In genomic region chr6:15247750-15248450, GRCh38 we compare ENCODE assay signal across 1 cellular context.
A peak's percentile ranks its signal among the peaks of the same experiment; 100 is the strongest.
TF ChIP-seq lines count a peak whose summit lies in the region.

No MANE protein-coding gene starts in this region.

TF ChIP-seq in K562, 482 proteins besides CTCF, POLR2A, EP300 and RAD21 (continued from another document and continues in another):
- TF ChIP-seq ARID3A (IDR thresholded peaks at IDR 0.05; ENCODE audit: borderline replicate concordance, low read depth, low read length) (no peak), SREBF1 (IDR thresholded peaks at IDR 0.05; ENCODE audit: borderline replicate concordance, low read depth, low read length) (no peak), THAP7 (CRISPR knock-in tag; IDR thresholded peaks at IDR 0.05) (no peak), HNRNPLL (IDR thresholded peaks at IDR 0.05; ENCODE audit: low read depth, low read length, poor library complexity, severe bottlenecking) (peak; percentile 48), MAX (CRISPR knock-in tag; IDR thresholded peaks at IDR 0.05) (0 out of 2 replicates have a peak, but pooled peaks have one; percentile 29), TAF1 (IDR thresholded peaks at IDR 0.05; ENCODE audit: control insufficient read depth, extremely low read depth, insufficient read depth, low read length, severe bottlenecking) (peak; percentile 88), BHLHE40 (IDR thresholded peaks at IDR 0.05; ENCODE audit: low read length) (0 out of 2 replicates have a peak, but pooled peaks have one; percentile 18), RBM22 (IDR thresholded peaks at IDR 0.05; ENCODE audit: low read depth, low read length, poor library complexity, severe bottlenecking) (peak; percentile 49), RNF219 (CRISPR knock-in tag; IDR thresholded peaks at IDR 0.05) (no peak), ZFX (CRISPR knock-in tag; IDR thresholded peaks at IDR 0.05) (peak; percentile 65), SP1 (CRISPR knock-in tag; IDR thresholded peaks at IDR 0.05) (peak; percentile 73; the same call in 1 of the 2 replicates), VEZF1 (CRISPR knock-in tag; IDR thresholded peaks at IDR 0.05) (no peak), ELF1 (tag; IDR thresholded peaks at IDR 0.05) (no peak), ZBTB43 (CRISPR knock-in tag; IDR thresholded peaks at IDR 0.05) (no peak), STAT6 (CRISPR knock-in tag; IDR thresholded peaks at IDR 0.05) (no peak), SFPQ (IDR thresholded peaks at IDR 0.05; ENCODE audit: low read depth, low read length) (no peak), ZNF592 (IDR thresholded peaks at IDR 0.05) (0 out of 2 replicates have a peak, but pooled peaks have one; percentile 37), ZNF830 (CRISPR knock-in tag; IDR thresholded peaks at IDR 0.05) (0 out of 2 replicates have a peak, but pooled peaks have one; percentile 36), ZNF511 (CRISPR knock-in tag; IDR thresholded peaks at IDR 0.05) (peak; percentile 72; the same call in 1 of the 2 replicates), RBFOX2 (IDR thresholded peaks at IDR 0.05; ENCODE audit: low read depth, low read length) (peak; percentile 88), CBX3 (IDR thresholded peaks at IDR 0.05; ENCODE audit: borderline replicate concordance in 1 of 2, low read length in 2 of 2) (no peak), U2AF2 (optimal IDR thresholded peaks at IDR 0.05; ENCODE audit: low read depth, low read length) (no peak), NCOA2 (IDR thresholded peaks at IDR 0.05; ENCODE audit: partially characterized antibody in 2 of 2) (no peak), CCNT2 (IDR thresholded peaks at IDR 0.05; ENCODE audit: borderline replicate concordance, extremely low read depth, insufficient read length, low read depth, low read length) (no peak), ATF7 (IDR thresholded peaks at IDR 0.05) (peak; percentile 13; the same call in 1 of the 2 replicates), USF1 (CRISPR knock-in tag; IDR thresholded peaks at IDR 0.05) (no peak), FOXM1 (IDR thresholded peaks at IDR 0.05; ENCODE audit: low read depth) (no peak), FOXM1 (CRISPR knock-in tag; IDR thresholded peaks at IDR 0.05; ENCODE audit: low read depth) (no peak), MYNN (IDR thresholded peaks at IDR 0.05) (0 out of 2 replicates have a peak, but pooled peaks have one; percentile 22), MYNN (CRISPR knock-in tag; IDR thresholded peaks at IDR 0.05) (no peak), L3MBTL2 (IDR thresholded peaks at IDR 0.05) (peak; percentile 24; the same call in 1 of the 2 replicates), BCLAF1 (IDR thresholded peaks at IDR 0.05; ENCODE audit: borderline replicate concordance in 1 of 2, control insufficient read depth in 1 of 2, low read depth in 2 of 2, low read length in 1 of 2) (0 out of 4 replicates have a peak, but pooled peaks of 1 of the 2 experiments have one; percentile 40), BCOR (IDR thresholded peaks at IDR 0.05) (0 out of 2 replicates have a peak, but pooled peaks have one; percentile 39), MEF2A (IDR thresholded peaks at IDR 0.05; ENCODE audit: control insufficient read depth, low read depth, low read length) (no peak)
